ENCODE assay signal across 14 cellular contexts in genomic region chr10:22588462-22588861, GRCh38.
DNase-seq lines count a peak whose midpoint lies in the region; ATAC-seq and TF ChIP-seq lines count a peak whose summit lies in the region.
"Had no signal": no experiment of that assay in that cellular context is flagged by ENCODE, and none has a peak within 500 bp of the region (broad histone marks: within the 10 kb centered on the region; RNA-seq: fewer than 3 reads in every experiment).

No MANE protein-coding gene starts in this region.

- no peaks in the 10 kb centered on the region for H3K27me3 ChIP-seq in CD4-positive, CD25-positive, alpha-beta regulatory T cell (ENCODE audit: control insufficient read depth, insufficient read depth, low read length)
- H3K27me3 ChIP-seq: BLaER1 had no signal

- DNase-seq in activated CD8-positive, alpha-beta T cell treated with anti-CD3 and anti-CD28 coated beads for 36 hours: no peak
- DNase-seq in activated CD8-positive, alpha-beta T cell treated with anti-CD3 and anti-CD28 coated beads, Interleukin-2, amount 10 ng/mL, durations not matched to agents 7 days and 5 days: no peak
- DNase-seq in CD4-positive, CD25-positive, alpha-beta regulatory T cell: no peak
- DNase-seq in T-helper 17 cell (no peak), immature natural killer cell (no peak), DMS 273 treated with DMSO at 0.1 percent for 48 hours (lab: John Stamatoyannopoulos, UW) (no peak)
- DNase-seq in activated CD4-positive, alpha-beta memory T cell treated with anti-CD3 and anti-CD28 coated beads, Interleukin-2, amount 10 ng/mL, durations not matched to agents 7 days and 5 days: no peak
- DNase-seq: Caco-2 had no signal

- ATAC-seq in activated CD8-positive, alpha-beta T cell treated with anti-CD3 and anti-CD28 coated beads for 36 hours: no peak
- no peak for ATAC-seq in activated CD8-positive, alpha-beta T cell treated with anti-CD3 and anti-CD28 coated beads, Interleukin-2, amount 10 ng/mL, durations not matched to agents 7 days and 5 days
- no peak for ATAC-seq in CD4-positive, CD25-positive, alpha-beta regulatory T cell (ENCODE audit: low read depth in 2 of 2)
- ATAC-seq in T-helper 17 cell (no peak), HG03097 (IDR thresholded peaks at IDR 0.05; ENCODE audit: low FRiP score, unreplicated experiment) (no peak)
- ATAC-seq: GM23338 had no signal

- CTCF ChIA-PET in activated CD8-positive, alpha-beta T cell treated with anti-CD3 and anti-CD28 coated beads for 36 hours (lab: Charles Lee): interaction anchor here (0.8 to 2.1 kb wide), 4 partner anchors 14 to 595 kb away, joined by 3 to 9 read pairs (median 4); no protein-coding TSS in a partner anchor
- CTCF ChIA-PET in activated CD8-positive, alpha-beta T cell treated with anti-CD3 and anti-CD28 coated beads, Interleukin-2, amount 10 ng/mL, durations not matched to agents 7 days and 5 days (lab: Charles Lee): interaction anchor here (6.8 kb wide), 1 partner anchor 15 kb away, joined by 82 read pairs; no protein-coding TSS in a partner anchor
- CTCF ChIA-PET in activated CD4-positive, alpha-beta memory T cell treated with anti-CD3 and anti-CD28 coated beads, Interleukin-2, amount 10 ng/mL, durations not matched to agents 7 days and 5 days (lab: Charles Lee): no interaction called here

- H3K4me1 Mint-ChIP-seq in activated CD8-positive, alpha-beta T cell treated with anti-CD3 and anti-CD28 coated beads for 36 hours (ENCODE audit: low read depth): peaks cover 43% of the 10 kb centered on the region
- H3K4me1 Mint-ChIP-seq in activated CD8-positive, alpha-beta T cell treated with anti-CD3 and anti-CD28 coated beads, Interleukin-2, amount 10 ng/mL, durations not matched to agents 7 days and 5 days (ENCODE audit: low read depth): peaks cover 16% of the 10 kb centered on the region
- peaks cover 20 to 64% (median 32%) of the 10 kb centered on the region in 4 donors for H3K4me1 Mint-ChIP-seq in CD4-positive, CD25-positive, alpha-beta regulatory T cell
- peaks cover 36% of the 10 kb centered on the region for H3K4me1 Mint-ChIP-seq in T-helper 17 cell
- H3K4me1 Mint-ChIP-seq in immature natural killer cell: peaks cover 65 to 96% of the 10 kb centered on the region in 2 donors
- peaks cover 3% of the 10 kb centered on the region for H3K4me1 Mint-ChIP-seq in activated CD4-positive, alpha-beta memory T cell treated with anti-CD3 and anti-CD28 coated beads, Interleukin-2, amount 10 ng/mL, durations not matched to agents 7 days and 5 days

- H3K9me3 Mint-ChIP-seq in activated CD8-positive, alpha-beta T cell treated with anti-CD3 and anti-CD28 coated beads for 36 hours: no peaks in the 10 kb centered on the region
- H3K9me3 Mint-ChIP-seq in activated CD8-positive, alpha-beta T cell treated with anti-CD3 and anti-CD28 coated beads, Interleukin-2, amount 10 ng/mL, durations not matched to agents 7 days and 5 days (ENCODE audit: insufficient read depth): no peaks in the 10 kb centered on the region
- no peaks in the 10 kb centered on the region for H3K9me3 Mint-ChIP-seq in CD4-positive, CD25-positive, alpha-beta regulatory T cell
- no peaks in the 10 kb centered on the region for H3K9me3 Mint-ChIP-seq in immature natural killer cell
- no peaks in the 10 kb centered on the region for H3K9me3 Mint-ChIP-seq in activated CD4-positive, alpha-beta memory T cell treated with anti-CD3 and anti-CD28 coated beads, Interleukin-2, amount 10 ng/mL, durations not matched to agents 7 days and 5 days
- H3K9me3 Mint-ChIP-seq: GM23338 had no signal

- no peak for TF ChIP-seq CTCF in activated CD8-positive, alpha-beta T cell treated with anti-CD3 and anti-CD28 coated beads for 36 hours (IDR thresholded peaks at IDR 0.05)

- no peaks in the 10 kb centered on the region for H3K27me3 Mint-ChIP-seq in activated CD8-positive, alpha-beta T cell treated with anti-CD3 and anti-CD28 coated beads for 36 hours
- no peaks in the 10 kb centered on the region for H3K27me3 Mint-ChIP-seq in activated CD8-positive, alpha-beta T cell treated with anti-CD3 and anti-CD28 coated beads, Interleukin-2, amount 10 ng/mL, durations not matched to agents 7 days and 5 days (ENCODE audit: low read depth)
- no peaks in the 10 kb centered on the region for H3K27me3 Mint-ChIP-seq in CD4-positive, CD25-positive, alpha-beta regulatory T cell
- H3K27me3 Mint-ChIP-seq in T-helper 17 cell (no peaks in the 10 kb centered on the region), immature natural killer cell (ENCODE audit: low read depth in 3 of 3) (peaks cover 1 to 10% (median 4%) of the 10 kb centered on the region in 3 donors)
- no peaks in the 10 kb centered on the region for H3K27me3 Mint-ChIP-seq in activated CD4-positive, alpha-beta memory T cell treated with anti-CD3 and anti-CD28 coated beads, Interleukin-2, amount 10 ng/mL, durations not matched to agents 7 days and 5 days

- peaks cover 6% of the 10 kb centered on the region for H3K4me1 ChIP-seq in CD4-positive, CD25-positive, alpha-beta regulatory T cell (ENCODE audit: control insufficient read depth, insufficient read depth, low read length, poor library complexity, severe bottlenecking)
- H3K4me1 ChIP-seq: Caco-2, HAP-1 had no signal

- no peak overlapping the region for H3K4me3 ChIP-seq in CD4-positive, CD25-positive, alpha-beta regulatory T cell (ENCODE audit: low read depth, low read length)
- H3K4me3 ChIP-seq: BLaER1, GM23338, HAP-1 had no signal

- peak overlapping the region; percentile 57 for H3K27ac Mint-ChIP-seq in activated CD8-positive, alpha-beta T cell treated with anti-CD3 and anti-CD28 coated beads for 36 hours
- no peak overlapping the region for H3K27ac Mint-ChIP-seq in activated CD8-positive, alpha-beta T cell treated with anti-CD3 and anti-CD28 coated beads, Interleukin-2, amount 10 ng/mL, durations not matched to agents 7 days and 5 days
- H3K27ac Mint-ChIP-seq in CD4-positive, CD25-positive, alpha-beta regulatory T cell: peak overlapping the region in 2 of 3 donors; percentile 22 to 74
- H3K27ac Mint-ChIP-seq in T-helper 17 cell (peak overlapping the region; percentile 43), immature natural killer cell (peak overlapping the region; percentile 39 to 97 (median 88))
- no peak overlapping the region for H3K27ac Mint-ChIP-seq in activated CD4-positive, alpha-beta memory T cell treated with anti-CD3 and anti-CD28 coated beads, Interleukin-2, amount 10 ng/mL, durations not matched to agents 7 days and 5 days
- H3K27ac Mint-ChIP-seq: GM23338 had no signal

- H3K36me3 ChIP-seq in CD4-positive, CD25-positive, alpha-beta regulatory T cell (ENCODE audit: control insufficient read depth, insufficient read depth, low read length): peaks cover 66% of the 10 kb centered on the region
- H3K36me3 ChIP-seq: HAP-1 had no signal

- POLR2A ChIA-PET in activated CD8-positive, alpha-beta T cell treated with anti-CD3 and anti-CD28 coated beads for 36 hours (lab: Charles Lee): interaction anchor here (0.6 to 1.4 kb wide), 2 partner anchors 41 to 83 kb away, joined by 3 read pairs; no protein-coding TSS in a partner anchor
- POLR2A ChIA-PET in activated CD8-positive, alpha-beta T cell treated with anti-CD3 and anti-CD28 coated beads, Interleukin-2, amount 10 ng/mL, durations not matched to agents 7 days and 5 days (lab: Charles Lee): no interaction called here
- POLR2A ChIA-PET in activated CD4-positive, alpha-beta memory T cell treated with anti-CD3 and anti-CD28 coated beads, Interleukin-2, amount 10 ng/mL, durations not matched to agents 7 days and 5 days (lab: Charles Lee): no interaction called here

- no peak overlapping the region for H3K4me3 Mint-ChIP-seq in activated CD8-positive, alpha-beta T cell treated with anti-CD3 and anti-CD28 coated beads for 36 hours
- no peak overlapping the region for H3K4me3 Mint-ChIP-seq in activated CD8-positive, alpha-beta T cell treated with anti-CD3 and anti-CD28 coated beads, Interleukin-2, amount 10 ng/mL, durations not matched to agents 7 days and 5 days
- no peak overlapping the region for H3K4me3 Mint-ChIP-seq in CD4-positive, CD25-positive, alpha-beta regulatory T cell
- H3K4me3 Mint-ChIP-seq in T-helper 17 cell: no peak overlapping the region
- H3K4me3 Mint-ChIP-seq in immature natural killer cell: no peak overlapping the region
- H3K4me3 Mint-ChIP-seq in activated CD4-positive, alpha-beta memory T cell treated with anti-CD3 and anti-CD28 coated beads, Interleukin-2, amount 10 ng/mL, durations not matched to agents 7 days and 5 days: no peak overlapping the region
- H3K4me3 Mint-ChIP-seq: GM23338 had no signal

- intact Hi-C loops in activated CD8-positive, alpha-beta T cell treated with anti-CD3 and anti-CD28 coated beads for 36 hours (cut with micrococcal nuclease): no loop called here

- peaks cover 48% of the 10 kb centered on the region for H3K36me3 Mint-ChIP-seq in activated CD8-positive, alpha-beta T cell treated with anti-CD3 and anti-CD28 coated beads for 36 hours (ENCODE audit: low read depth)
- peaks cover 63% of the 10 kb centered on the region for H3K36me3 Mint-ChIP-seq in activated CD8-positive, alpha-beta T cell treated with anti-CD3 and anti-CD28 coated beads, Interleukin-2, amount 10 ng/mL, durations not matched to agents 7 days and 5 days (ENCODE audit: low read depth)
- H3K36me3 Mint-ChIP-seq in CD4-positive, CD25-positive, alpha-beta regulatory T cell: peaks cover 54% of the 10 kb centered on the region
- H3K36me3 Mint-ChIP-seq in T-helper 17 cell (ENCODE audit: low read depth): peaks cover 13% of the 10 kb centered on the region
- H3K36me3 Mint-ChIP-seq in immature natural killer cell: peaks cover 33 to 65% (median 47%) of the 10 kb centered on the region in 3 donors
- peaks cover 61% of the 10 kb centered on the region for H3K36me3 Mint-ChIP-seq in activated CD4-positive, alpha-beta memory T cell treated with anti-CD3 and anti-CD28 coated beads, Interleukin-2, amount 10 ng/mL, durations not matched to agents 7 days and 5 days (ENCODE audit: low read depth)

- H3K9me3 ChIP-seq in CD4-positive, CD25-positive, alpha-beta regulatory T cell (ENCODE audit: control insufficient read depth in 2 of 2, low read length in 2 of 2): no peaks in the 10 kb centered on the region
- no peaks in the 10 kb centered on the region for H3K9me3 ChIP-seq in T-helper 17 cell (ENCODE audit: control insufficient read depth, low read length, poor library complexity, severe bottlenecking)
- H3K9me3 ChIP-seq: BLaER1, Caco-2, HAP-1 had no signal

- no peak overlapping the region for H3K27ac ChIP-seq in CD4-positive, CD25-positive, alpha-beta regulatory T cell (ENCODE audit: insufficient read depth, low read length, poor library complexity, severe bottlenecking)
- H3K27ac ChIP-seq: 22Rv1, BLaER1, HL-60 had no signal

Comparison
In these comparisons a context has a peak if more than half of its experiments do, and no peak if none do; other contexts are left out.
1. H3K27ac Mint-ChIP-seq: peak in activated CD8-positive, alpha-beta T cell treated with anti-CD3 and anti-CD28 coated beads for 36 hours (single experiment), CD4-positive, CD25-positive, alpha-beta regulatory T cell (2 of 3), T-helper 17 cell (single experiment) and immature natural killer cell (6 of 6); none in activated CD8-positive, alpha-beta T cell treated with anti-CD3 and anti-CD28 coated beads, Interleukin-2, amount 10 ng/mL, durations not matched to agents 7 days and 5 days (single experiment) and activated CD4-positive, alpha-beta memory T cell treated with anti-CD3 and anti-CD28 coated beads, Interleukin-2, amount 10 ng/mL, durations not matched to agents 7 days and 5 days (single experiment).